ENCODE assay signal across 15 cellular contexts in the genomic region with DNA sequence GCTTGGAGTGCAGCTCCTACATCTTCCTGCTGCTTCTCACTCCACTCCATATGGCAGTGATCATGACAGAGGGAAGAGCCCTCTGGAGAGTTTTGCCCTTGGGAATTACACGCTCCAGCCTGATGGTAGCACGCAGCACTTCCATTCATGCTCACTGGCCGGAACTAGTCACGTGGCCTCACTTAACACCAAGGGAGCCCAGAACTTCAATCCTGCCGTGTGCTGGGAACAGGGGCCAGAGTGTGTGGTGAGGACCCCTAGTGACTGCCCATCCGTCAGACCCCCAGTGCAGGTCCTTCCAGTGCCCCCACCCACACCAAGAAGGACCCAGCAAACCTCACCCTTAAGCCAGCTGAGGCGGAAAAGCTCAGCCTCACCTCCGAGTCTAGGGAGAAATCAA.
"Had no signal": no experiment of that assay in that cellular context is flagged by ENCODE, and none has a peak within 500 bp of the region (broad histone marks: within the 10 kb centered on the region; RNA-seq: fewer than 3 reads in every experiment).

No MANE protein-coding gene starts in this region.

- H3K27ac ChIP-seq: foreskin keratinocyte, right atrium auricular region, sigmoid colon, skin epidermis, upper lobe of left lung, vagina had no signal

- DNase-seq: dermis blood vessel endothelial cell; erythroblast; foreskin keratinocyte; hippocampal formation; naive B cell; posterior cingulate gyrus; sigmoid colon; stimulated activated CD4-positive, alpha-beta T cell treated with anti-CD3 and anti-CD28 coated beads, Interleukin-2, amount 100 ng/mL, for 48 hours; stimulated activated naive CD4-positive, alpha-beta T cell treated with Interleukin-2 at 50 U/mL for 16 hours; upper lobe of left lung had no signal

- H3K4me1 ChIP-seq: foreskin keratinocyte, right atrium auricular region, sigmoid colon, upper lobe of left lung, vagina had no signal

- H3K9me3 ChIP-seq: right atrium auricular region, vagina had no signal

- H3K36me3 ChIP-seq: right atrium auricular region, sigmoid colon, upper lobe of left lung, vagina had no signal

- H3K27me3 ChIP-seq: foreskin keratinocyte, right atrium auricular region, sigmoid colon, upper lobe of left lung, vagina had no signal

- H3K4me3 ChIP-seq: right atrium auricular region, sigmoid colon, skin epidermis, upper lobe of left lung, vagina had no signal

- ATAC-seq: foreskin keratinocyte had no signal

- FAIRE-seq: colon, endothelial cell of umbilical vein had no signal
